ENCODE assay signal across 35 cellular contexts in the genomic region with DNA sequence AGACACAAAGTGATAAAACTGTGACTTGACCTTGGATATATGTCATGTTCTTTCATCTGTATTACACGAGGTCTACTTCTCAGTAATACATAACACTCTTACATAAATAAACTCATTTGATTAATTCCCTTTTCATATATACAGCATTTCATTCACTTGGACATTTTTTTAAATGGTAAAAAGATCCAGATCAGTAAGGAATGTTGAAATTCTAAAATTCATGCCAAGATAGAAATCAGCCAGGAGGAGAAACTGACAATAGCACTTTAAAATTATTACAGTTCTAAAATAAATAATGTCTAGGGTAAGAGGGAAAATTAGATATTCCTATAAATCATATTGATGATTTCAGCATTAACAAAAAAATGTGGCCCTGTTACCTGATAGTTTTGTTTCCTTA.
"Had no signal": no experiment of that assay in that cellular context is flagged by ENCODE, and none has a peak within 500 bp of the region (broad histone marks: within the 10 kb centered on the region; RNA-seq: fewer than 3 reads in every experiment).

No MANE protein-coding gene starts in this region.

- H3K9ac ChIP-seq: KMS-11 had no signal

- H3K4me3 ChIP-seq: MG63 had no signal

- DNase-seq: Karpas-422, Kasumi-1, KBM-7, KG1, MG63, MM.1S, MV-4-11, NCI-H1048, NCI-H1092, NCI-H1092 treated with DMSO at 0.1 percent for 48 hours, NCI-H1105, NCI-H1105 treated with DMSO at 0.1 percent for 48 hours, NCI-H1417, NCI-H1417 treated with DMSO at 0.1 percent for 48 hours, NCI-H1436, NCI-H1436 treated with DMSO at 0.1 percent for 48 hours, NCI-H146, NCI-H1694, NCI-H1694 treated with DMSO at 0.1 percent for 48 hours, NCI-H187, NCI-H187 treated with DMSO at 0.1 percent for 48 hours, NCI-H1930, NCI-H2029, NCI-H2081, NCI-H2081 treated with DMSO at 0.1 percent for 48 hours, NCI-H2107, NCI-H2171, NCI-H2171 treated with DMSO at 0.1 percent for 48 hours, NCI-H2227 treated with DMSO at 0.1 percent for 48 hours, NCI-H226, NCI-H345, NCI-H446, NCI-H446 treated with DMSO at 0.1 percent for 48 hours, NCI-H510A had no signal

- H3K27ac ChIP-seq: KMS-11 had no signal

- H3K36me3 ChIP-seq: MG63 had no signal

- H3K4me2 ChIP-seq: KMS-11 had no signal

- H3K9me3 ChIP-seq: MG63 had no signal

- H3K27me3 ChIP-seq: MG63 had no signal
